In genomic region chr14:104730504-104730903, GRCh38 we compare ENCODE assay signal across 12 cellular contexts. TPM values are rescaled to one million over a fixed set of nuclear protein-coding genes. Genes with fewer than 3 reads are reported as not detected.
A peak's percentile ranks its signal among the peaks of the same experiment; 100 is the strongest.
DNase-seq lines count a peak whose midpoint lies in the region; ATAC-seq and TF ChIP-seq lines count a peak whose summit lies in the region.
"Had no signal": no experiment of that assay in that cellular context is flagged by ENCODE, and none has a peak within 500 bp of the region (broad histone marks: within the 10 kb centered on the region; RNA-seq: fewer than 3 reads in every experiment).

No MANE protein-coding gene starts in this region.

- H3K9me3 ChIP-seq in neuronal stem cell (replicated peaks in 1 of 2; ENCODE audit: control insufficient read depth in 2 of 2, insufficient read depth in 1 of 2, low read depth in 1 of 2, low read length in 2 of 2) = peaks cover 0 to 3% of the 10 kb centered on the region in 2 donors
- H3K9me3 ChIP-seq in tibial artery = no peaks in the 10 kb centered on the region

- no peak overlapping the region for H4K91ac ChIP-seq in neuronal stem cell (ENCODE audit: low read depth, low read length, poor library complexity)

- ATAC-seq in GM21367 (IDR thresholded peaks at IDR 0.05; ENCODE audit: unreplicated experiment) (no peak), GM23338 (no peak)

- no peaks in the 10 kb centered on the region for H4K20me1 ChIP-seq in GM23338 (replicated peaks; ENCODE audit: insufficient read depth)

- H3K36me3 Mint-ChIP-seq in GM23338 (ENCODE audit: low read depth) = no peaks in the 10 kb centered on the region; the same call in 2 of the 3 replicates

- H2AK5ac ChIP-seq in neuronal stem cell (ENCODE audit: low read depth, low read length) = no peak overlapping the region

- peak overlapping the region; percentile 84 for H2BK12ac ChIP-seq in neuronal stem cell (ENCODE audit: low read length)

- peaks cover 4% of the 10 kb centered on the region; the same call in 2 of the 3 replicates for H3K9me3 Mint-ChIP-seq in GM23338
- H3K9me3 Mint-ChIP-seq: CD4-positive, alpha-beta T cell had no signal

- H3F3A ChIP-seq in GM23338 (replicated peaks; ENCODE audit: low read depth) = no peaks in the 10 kb centered on the region; the same call in 1 of the 2 replicates

- H3K4me3 ChIP-seq in neuronal stem cell (ENCODE audit: low read length in 2 of 2) (no peak overlapping the region), tibial artery (no peak overlapping the region), GM23338 (no peak overlapping the region)

- H2BK15ac ChIP-seq in neuronal stem cell (ENCODE audit: low read length) = no peak overlapping the region

- H3K27me3 Mint-ChIP-seq in GM23338 (ENCODE audit: insufficient read depth, low read depth, poor library complexity) = peaks cover 9% of the 10 kb centered on the region
- H3K27me3 Mint-ChIP-seq: CD4-positive, alpha-beta T cell had no signal

- H3K79me2 ChIP-seq in GM23338 (replicated peaks; ENCODE audit: insufficient read depth) = no peaks in the 10 kb centered on the region

- H3K4me2 ChIP-seq in neuronal stem cell (ENCODE audit: insufficient read depth, low read length, poor library complexity, severe bottlenecking) = no peak overlapping the region
- H3K4me2 ChIP-seq in GM23338 = no peak overlapping the region

- H3K4me1 Mint-ChIP-seq in GM23338 = no peaks in the 10 kb centered on the region; the same call in 2 of the 3 replicates

- no peak overlapping the region for H3K18ac ChIP-seq in neuronal stem cell (ENCODE audit: low read length)

- POLR2A ChIA-PET in RWPE1 (lab: Yijun Ruan, JAX; ENCODE audit: low non-redundant PET) = interaction anchor here (1.0 kb wide), 1 partner anchor 79 kb away, joined by 3 read pairs; no protein-coding TSS in a partner anchor

- no peaks in the 10 kb centered on the region for H3K9me2 ChIP-seq in GM23338 (ENCODE audit: insufficient read depth)

- no peak overlapping the region for H3K4ac ChIP-seq in neuronal stem cell (ENCODE audit: low read length)

- H3K27ac Mint-ChIP-seq in GM23338 = no peak overlapping the region
- H3K27ac Mint-ChIP-seq: CD4-positive, alpha-beta T cell had no signal

- peaks cover 5% of the 10 kb centered on the region for H3K79me1 ChIP-seq in neuronal stem cell (ENCODE audit: low read depth, low read length)

- no peak overlapping the region for H2BK5ac ChIP-seq in neuronal stem cell (ENCODE audit: low read length)

- CTCF ChIA-PET in RWPE1 (lab: Yijun Ruan, JAX) = interaction anchor here (1.0 to 1.8 kb wide), 2 partner anchors 15 to 22 kb away, joined by 4 to 7 read pairs; partner anchors contain the start of gene SIVA1

- H3K36me3 ChIP-seq in neuronal stem cell (replicated peaks in 1 of 2; ENCODE audit: control insufficient read depth in 2 of 2, insufficient read depth in 2 of 2, low read length in 2 of 2) (no peaks in the 10 kb centered on the region), tibial artery (no peaks in the 10 kb centered on the region), GM23338 (ENCODE audit: insufficient read depth) (no peaks in the 10 kb centered on the region)

- no peak overlapping the region for H3K4me3 Mint-ChIP-seq in GM23338
- H3K4me3 Mint-ChIP-seq: CD4-positive, alpha-beta T cell had no signal

- no peak overlapping the region for H2BK120ac ChIP-seq in neuronal stem cell (ENCODE audit: low read depth, low read length)

- no peak overlapping the region for H2AFZ ChIP-seq in neuronal stem cell (ENCODE audit: low read length)
- no peak overlapping the region for H2AFZ ChIP-seq in GM23338

- no CpG with 5 or more reads among the region's 5 CpGs for WGBS in neuronal stem cell (ENCODE audit: extremely low coverage in 2 of 2, insufficient read length in 2 of 2, insufficient replicate concordance in 1 of 2), 2 donors

- H3K27ac ChIP-seq in 22Rv1 (peak overlapping the region; percentile 91), RWPE1 (peak overlapping the region; percentile 99), neuronal stem cell (replicated peaks; ENCODE audit: low read length) (no peak overlapping the region), tibial artery (peak overlapping the region; percentile 97 to 98), GM23338 (ENCODE audit: low read depth) (no peak overlapping the region)
- H3K27ac ChIP-seq: C4-2B had no signal

- peaks cover 5 to 11% of the 10 kb centered on the region in 2 donors for H3K4me1 ChIP-seq in neuronal stem cell (ENCODE audit: control insufficient read depth in 2 of 2, insufficient read depth in 1 of 2, low read depth in 1 of 2, low read length in 2 of 2)
- peaks cover 17 to 95% (median 83%) of the 10 kb centered on the region in 4 donors for H3K4me1 ChIP-seq in tibial artery
- H3K4me1 ChIP-seq in GM23338 (ENCODE audit: insufficient read depth) = no peaks in the 10 kb centered on the region

- H3K23ac ChIP-seq in neuronal stem cell (ENCODE audit: low read depth, low read length, poor library complexity) = no peak overlapping the region

- no peak overlapping the region for H3K9ac ChIP-seq in neuronal stem cell (ENCODE audit: low read depth, low read length, poor library complexity)

- DNase-seq in RWPE1 (ENCODE audit: low spot score) (no peak), neuronal stem cell (ENCODE audit: low spot score) (no peak), tibial artery (no peak), GM23338 (ENCODE audit: low spot score) (no peak)
- DNase-seq: CD4-positive, alpha-beta T cell; DMS153; DMS79; GDM1; HCEC 1CT had no signal

- TF ChIP-seq CTCF in 22Rv1 (IDR thresholded peaks at IDR 0.05) = no peak
- TF ChIP-seq CTCF in RWPE1 (conservative IDR thresholded peaks at IDR 0.05; ENCODE audit: low read depth) = no peak
- TF ChIP-seq CTCF in tibial artery (IDR thresholded peaks at IDR 0.05) = no peak
- no peak for TF ChIP-seq CTCF in GM23338 (conservative IDR thresholded peaks at IDR 0.05; ENCODE audit: low read depth in 2 of 2)

- H3K27me3 ChIP-seq in neuronal stem cell (ENCODE audit: control insufficient read depth in 3 of 3, insufficient read depth in 3 of 3, low read depth in 1 of 3, low read length in 3 of 3) (no peaks in the 10 kb centered on the region), tibial artery (no peaks in the 10 kb centered on the region), GM23338 (ENCODE audit: insufficient read depth) (no peaks in the 10 kb centered on the region)

- H3K14ac ChIP-seq in neuronal stem cell (ENCODE audit: low read length) = no peak overlapping the region

- no peak overlapping the region for H4K8ac ChIP-seq in neuronal stem cell (ENCODE audit: low read depth, low read length)

- intact Hi-C loops in tibial artery (cut with DNase I; ENCODE audit: low total_unique reads) = no loop called here

TF ChIP-seq in GM23338, 12 proteins besides CTCF, POLR2A, EP300 and RAD21 (continues in another document):
- TF ChIP-seq ETS1 (IDR thresholded peaks at IDR 0.05) (no peak), EZH2 (IDR thresholded peaks at IDR 0.05; ENCODE audit: low read depth, unreplicated experiment) (no peak), CREB1 (CRISPR knock-in tag; IDR thresholded peaks at IDR 0.05; ENCODE audit: low read depth) (no peak), ZNF331 (CRISPR knock-in tag; IDR thresholded peaks at IDR 0.05; ENCODE audit: low read depth) (no peak), NANOG (IDR thresholded peaks at IDR 0.05; ENCODE audit: borderline replicate concordance) (no peak), REST (IDR thresholded peaks at IDR 0.05; ENCODE audit: unreplicated experiment) (no peak), POLR2AphosphoS5 (IDR thresholded peaks at IDR 0.05; ENCODE audit: low read depth) (no peak), ZNF114 (CRISPR knock-in tag; IDR thresholded peaks at IDR 0.05) (no peak)

RNA-seq across cellular contexts. Expression of gene ADSS1, which starts 6.5 kb away (rescaled TPM):
- polyA plus RNA-seq in neuronal stem cell (2013, experiment 1 of 2) = 23.8 TPM
- 21.4 TPM for polyA plus RNA-seq in neuronal stem cell (2013, experiment 2 of 2)
- total RNA-seq in GM23338 (2014; rRNA removed; shearing (Covaris generic)) = 4.3 and 11.6 TPM in 2 replicates
- polyA plus RNA-seq in GM23338 (2016; fragmentation: Nextera tagmentation; extraction: Ambion mirVana) = 9.5 and 12.4 TPM in 2 replicates

RNA-seq across cellular contexts. Expression of gene SIVA1, which starts 22.4 kb away (rescaled TPM):
- 109 TPM for polyA plus RNA-seq in neuronal stem cell (2013, experiment 1 of 2)
- 114 TPM for polyA plus RNA-seq in neuronal stem cell (2013, experiment 2 of 2)
- total RNA-seq in GM23338 (2014; rRNA removed; shearing (Covaris generic)) = 381 and 392 TPM in 2 replicates
- polyA plus RNA-seq in GM23338 (2016; fragmentation: Nextera tagmentation; extraction: Ambion mirVana) = 215 and 225 TPM in 2 replicates

RNA-seq across cellular contexts. Expression of gene INF2, which starts 41.1 kb away (rescaled TPM):
- 19.0 TPM for polyA plus RNA-seq in neuronal stem cell (2013, experiment 1 of 2)
- 19.6 TPM for polyA plus RNA-seq in neuronal stem cell (2013, experiment 2 of 2)
- total RNA-seq in GM23338 (2014; rRNA removed; shearing (Covaris generic)) = 52.4 and 75.5 TPM in 2 replicates
- 36.7 and 37.2 TPM in 2 replicates for polyA plus RNA-seq in GM23338 (2016; fragmentation: Nextera tagmentation; extraction: Ambion mirVana)

Comparison
In these comparisons a context has a peak if more than half of its experiments do, and no peak if none do; other contexts are left out.
1. H3K27ac ChIP-seq: peak in 22Rv1 (single experiment), RWPE1 (single experiment) and tibial artery (2 of 2); none in neuronal stem cell (single experiment) and GM23338 (single experiment).